ENCODE assay signal across 19 cellular contexts in the genomic region with DNA sequence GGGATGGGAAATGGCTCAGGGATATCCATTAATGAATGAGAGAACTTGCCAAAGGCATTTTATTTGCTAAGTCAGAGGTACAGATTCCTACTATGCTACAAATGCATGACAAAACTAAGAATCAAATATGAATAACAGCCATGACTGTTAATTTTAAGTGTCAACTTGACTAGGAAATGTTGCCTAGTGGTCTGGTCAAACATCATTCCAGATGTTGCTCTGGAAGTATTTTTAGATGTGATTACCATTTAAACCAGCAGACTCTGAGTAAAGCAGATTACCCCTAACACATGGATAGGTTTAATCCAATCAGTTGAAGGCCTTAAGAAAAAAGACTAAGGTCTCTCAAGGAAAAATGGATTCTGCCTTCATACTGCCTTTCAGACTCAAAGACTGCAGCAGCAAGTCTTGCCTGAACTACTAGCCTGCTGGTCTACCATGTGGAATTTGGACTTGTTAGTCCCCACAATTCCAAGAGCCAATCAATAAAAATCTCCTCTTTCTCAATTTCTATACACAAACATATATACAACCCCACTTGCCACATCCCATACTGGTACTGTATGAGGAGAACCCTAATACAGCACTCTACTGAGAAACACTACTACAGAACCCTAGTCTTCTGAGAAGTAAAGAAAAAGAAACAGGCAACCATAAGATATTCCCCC.
DNase-seq lines count a peak whose midpoint lies in the region; FAIRE-seq and TF ChIP-seq lines count a peak whose summit lies in the region.
"Had no signal": no experiment of that assay in that cellular context is flagged by ENCODE, and none has a peak within 500 bp of the region (broad histone marks: within the 10 kb centered on the region; RNA-seq: fewer than 3 reads in every experiment).

No MANE protein-coding gene starts in this region.

- TF ChIP-seq CTCF in H1 (IDR thresholded peaks at IDR 0.05; ENCODE audit: control extremely low read depth in 1 of 3, insufficient read depth in 1 of 3, low read depth in 1 of 3, low read length in 3 of 3), result no peak
- TF ChIP-seq CTCF in osteocyte (IDR thresholded peaks at IDR 0.05), result no peak
- TF ChIP-seq CTCF in suprapubic skin (IDR thresholded peaks at IDR 0.05), result no peak
- TF ChIP-seq CTCF in brain microvascular endothelial cell (IDR thresholded peaks at IDR 0.05; ENCODE audit: low read depth, low read length, missing control alignments), result no peak

- H2BK20ac ChIP-seq in H1 (ENCODE audit: low read length), result no peak overlapping the region

- no peak overlapping the region for H2BK5ac ChIP-seq in H1 (ENCODE audit: low read depth, low read length)

- peak overlapping the region in 3 of 8 donors; percentile 13 to 59 (median 49) for H3K4me3 Mint-ChIP-seq in CD4-positive, alpha-beta memory T cell
- no peak overlapping the region for H3K4me3 Mint-ChIP-seq in osteocyte (ENCODE audit: unreplicated experiment)

- H3K23me2 ChIP-seq in H1 (ENCODE audit: low read depth, low read length), result 0 out of 2 replicates have a peak, but pooled peaks cover 2% of the 10 kb centered on the region

- no peak overlapping the region for H3K9ac ChIP-seq in HUES48 (ENCODE audit: low read depth, low read length)
- H3K9ac ChIP-seq in H1 (replicated peaks in 1 of 4; ENCODE audit: extremely low read depth in 1 of 4, low read depth in 3 of 4, low read length in 3 of 4), result no peak overlapping the region

- no peak for TF ChIP-seq RAD21 in H1 (IDR thresholded peaks at IDR 0.05 in 1 of 2, conservative IDR thresholded peaks at IDR 0.05 in 1 of 2; ENCODE audit: low read depth in 2 of 2, low read length in 2 of 2)

- no peak overlapping the region for H2AFZ ChIP-seq in H1 (ENCODE audit: low read length)

- no peak overlapping the region for H3K14ac ChIP-seq in H1 (ENCODE audit: insufficient read length)

- TF ChIP-seq EP300 in H1 (IDR thresholded peaks at IDR 0.05; ENCODE audit: borderline replicate concordance in 1 of 2, low read depth in 2 of 2, low read length in 2 of 2) (no peak), suprapubic skin (IDR thresholded peaks at IDR 0.05) (no peak)

- H2BK120ac ChIP-seq in H1 (replicated peaks; ENCODE audit: low read depth, low read length), result no peak overlapping the region

- no peak overlapping the region for H3K27ac ChIP-seq in CD4-positive, alpha-beta memory T cell (ENCODE audit: low read depth, low read length)
- peak overlapping the region; percentile 3 for H3K27ac ChIP-seq in HUES48 (ENCODE audit: low read depth, low read length)
- no peak overlapping the region for H3K27ac ChIP-seq in H1 (ENCODE audit: low read depth, low read length)
- H3K27ac ChIP-seq in suprapubic skin, result no peak overlapping the region
- no peak overlapping the region for H3K27ac ChIP-seq in brain microvascular endothelial cell
- H3K27ac ChIP-seq: ascending aorta, foreskin keratinocyte, SJSA1, vagina had no signal

- no peak overlapping the region for H3K4me3 ChIP-seq in CD4-positive, alpha-beta memory T cell (ENCODE audit: low read length in 2 of 2)
- no peak overlapping the region for H3K4me3 ChIP-seq in HUES48 (ENCODE audit: low read depth, low read length)
- no peak overlapping the region for H3K4me3 ChIP-seq in H1 (ENCODE audit: extremely low read depth in 1 of 4, insufficient read depth in 2 of 4, low read depth in 3 of 4, low read length in 4 of 4)
- H3K4me3 ChIP-seq in suprapubic skin, result no peak overlapping the region
- H3K4me3 ChIP-seq in brain microvascular endothelial cell (ENCODE audit: low read depth, low read length), result no peak overlapping the region
- H3K4me3 ChIP-seq: ascending aorta, mucosa of descending colon, SJSA1, vagina had no signal

- TF ChIP-seq POLR2A in H1 (IDR thresholded peaks at IDR 0.05; ENCODE audit: control extremely low read depth in 1 of 2, low read depth in 2 of 2, low read length in 2 of 2), result no peak
- no peak for TF ChIP-seq POLR2A in suprapubic skin (IDR thresholded peaks at IDR 0.05)

- no peaks in the 10 kb centered on the region for H3K27me3 Mint-ChIP-seq in CD4-positive, alpha-beta memory T cell
- no peaks in the 10 kb centered on the region for H3K27me3 Mint-ChIP-seq in osteocyte (ENCODE audit: unreplicated experiment)

- H3K18ac ChIP-seq in H1 (ENCODE audit: extremely low read depth, low read length), result no peak overlapping the region

- H3K56ac ChIP-seq in H1 (replicated peaks; ENCODE audit: insufficient read length, low read depth, low read length), result no peak overlapping the region

- peaks cover 0 to 1% (median 0%) of the 10 kb centered on the region in 8 donors for H3K9me3 Mint-ChIP-seq in CD4-positive, alpha-beta memory T cell
- H3K9me3 Mint-ChIP-seq in osteocyte (ENCODE audit: unreplicated experiment), result no peaks in the 10 kb centered on the region

- in situ Hi-C loops in brain microvascular endothelial cell (cut with HindIII; ENCODE audit: low pct_ligation_motif_present, low sequenced_read_pairs), result no loop called here

- H3K23ac ChIP-seq in H1 (ENCODE audit: insufficient read length), result no peak overlapping the region

- peaks cover 36 to 77% (median 59%) of the 10 kb centered on the region in 4 donors for H3K4me1 Mint-ChIP-seq in CD4-positive, alpha-beta memory T cell
- peaks cover 47% of the 10 kb centered on the region for H3K4me1 Mint-ChIP-seq in osteocyte (ENCODE audit: unreplicated experiment)

- POLR2A ChIA-PET in CD4-positive, alpha-beta memory T cell (lab: Charles Lee; ENCODE audit: partially characterized antibody), result no interaction called here
- POLR2A ChIA-PET in H1 (lab: Charles Lee; ENCODE audit: partially characterized antibody), result interaction anchor here (0.6 to 4.3 kb wide), 4 partner anchors 11 to 430 kb away, joined by 3 to 37 read pairs (median 10); no protein-coding TSS in a partner anchor

- no peak overlapping the region for H3K4ac ChIP-seq in H1 (replicated peaks; ENCODE audit: insufficient read length, low read depth, low read length)

- H2AK5ac ChIP-seq in H1 (ENCODE audit: low read depth, low read length), result no peak overlapping the region

- no peak overlapping the region for H4K5ac ChIP-seq in H1 (ENCODE audit: insufficient read length, low read depth, low read length)

- H3K4me1 ChIP-seq in CD4-positive, alpha-beta memory T cell (ENCODE audit: insufficient read depth, low read length), result peaks cover 60% of the 10 kb centered on the region
- H3K4me1 ChIP-seq in HUES48 (ENCODE audit: control insufficient read depth, insufficient read depth, low read length) (peaks cover 18% of the 10 kb centered on the region; the same call in 1 of the 2 replicates), H1 (replicated peaks in 1 of 4; ENCODE audit: control insufficient read depth in 3 of 4, insufficient read depth in 4 of 4, low read length in 3 of 4) (peaks cover 0 to 2% (median 0%) of the 10 kb centered on the region in 4 experiments; a peak in 1 of 7 replicates), suprapubic skin (peaks cover 32% of the 10 kb centered on the region)

- peak overlapping the region in 5 of 7 donors; percentile 45 to 86 (median 66) for H3K27ac Mint-ChIP-seq in CD4-positive, alpha-beta memory T cell
- peak overlapping the region; percentile 4 for H3K27ac Mint-ChIP-seq in osteocyte (ENCODE audit: unreplicated experiment)

- H2BK15ac ChIP-seq in H1 (ENCODE audit: low read length), result no peak overlapping the region

- H3K79me2 ChIP-seq in H1 (ENCODE audit: control insufficient read depth in 1 of 2, insufficient read depth in 2 of 2, low read length in 2 of 2), result peaks cover 53 to 100% of the 10 kb centered on the region in 2 experiments

- intact Hi-C loops in CD4-positive, alpha-beta memory T cell (cut with micrococcal nuclease), result no loop called here

- FAIRE-seq in H1 (lab: Jason Lieb, UNC), result no peak

- DNase-seq in CD4-positive, alpha-beta memory T cell, result no peak
- DNase-seq in H1 (ENCODE audit: low read depth in 1 of 2, low spot score in 2 of 2) (no peak), osteocyte (ENCODE audit: extremely low spot score, unreplicated experiment) (no peak), NCI-H1694 treated with DMSO at 0.1 percent for 48 hours (lab: John Stamatoyannopoulos, UW) (no peak), suprapubic skin (ENCODE audit: low spot score in 2 of 2) (no peak), brain microvascular endothelial cell (no peak)
- DNase-seq: activated CD4-positive, alpha-beta T cell treated with anti-CD3 and anti-CD28 coated beads for 1 hour; activated gamma-delta T cell; cortex of kidney; foreskin keratinocyte; GDM1; mucosa of descending colon; NCI-H1417 treated with DMSO at 0.1 percent for 48 hours; stimulated activated CD4-positive, alpha-beta T cell treated with anti-CD3 and anti-CD28 coated beads, Interleukin-2, amount 100 ng/mL, for 24 hours; T-helper 9 cell had no signal

- H4K8ac ChIP-seq in H1 (ENCODE audit: extremely low read depth, insufficient read depth, low read length), result no peak overlapping the region

- H3K9me3 ChIP-seq in CD4-positive, alpha-beta memory T cell (ENCODE audit: control insufficient read depth in 1 of 2, low read length in 2 of 2), result no peaks in the 10 kb centered on the region
- H3K9me3 ChIP-seq in HUES48 (ENCODE audit: control insufficient read depth, insufficient read depth, low read length) (no peaks in the 10 kb centered on the region), H1 (ENCODE audit: insufficient read depth in 2 of 2, low read depth in 1 of 2, low read length in 1 of 2) (no peaks in the 10 kb centered on the region), suprapubic skin (no peaks in the 10 kb centered on the region)
- H3K9me3 ChIP-seq: ascending aorta, mucosa of descending colon, SJSA1, vagina had no signal

- H3K27me3 ChIP-seq in CD4-positive, alpha-beta memory T cell (ENCODE audit: insufficient read depth, low read length), result no peaks in the 10 kb centered on the region
- H3K27me3 ChIP-seq in HUES48 (ENCODE audit: control insufficient read depth, insufficient read depth, low read length), result no peaks in the 10 kb centered on the region
- no peaks in the 10 kb centered on the region for H3K27me3 ChIP-seq in H1 (replicated peaks in 1 of 4; ENCODE audit: control insufficient read depth in 3 of 4, extremely low read depth in 1 of 4, insufficient read depth in 3 of 4, low read length in 3 of 4)
- H3K27me3 ChIP-seq in suprapubic skin, result no peaks in the 10 kb centered on the region
- H3K27me3 ChIP-seq in brain microvascular endothelial cell (replicated peaks), result no peaks in the 10 kb centered on the region
- H3K27me3 ChIP-seq: ascending aorta, foreskin keratinocyte, SJSA1, vagina had no signal

- no peaks in the 10 kb centered on the region for H3K36me3 ChIP-seq in CD4-positive, alpha-beta memory T cell (ENCODE audit: insufficient read depth, low read length)
- peaks cover 54% of the 10 kb centered on the region for H3K36me3 ChIP-seq in HUES48 (ENCODE audit: control insufficient read depth, insufficient read depth, low read length)
- peaks cover 0 to 24% (median 1%) of the 10 kb centered on the region in 4 experiments; a peak in 4 of 8 replicates for H3K36me3 ChIP-seq in H1 (ENCODE audit: control insufficient read depth in 2 of 4, insufficient read depth in 4 of 4, low read length in 3 of 4)
- H3K36me3 ChIP-seq in suprapubic skin, result no peaks in the 10 kb centered on the region
- peaks cover 10% of the 10 kb centered on the region for H3K36me3 ChIP-seq in brain microvascular endothelial cell (replicated peaks)
- H3K36me3 ChIP-seq: ascending aorta had no signal

- peaks cover 25 to 26% of the 10 kb centered on the region in 2 donors for H3K36me3 Mint-ChIP-seq in CD4-positive, alpha-beta memory T cell
- H3K36me3 Mint-ChIP-seq in osteocyte (ENCODE audit: unreplicated experiment), result peaks cover 19% of the 10 kb centered on the region

- peaks cover 26 to 49% of the 10 kb centered on the region in 2 experiments for H4K20me1 ChIP-seq in H1 (replicated peaks in 1 of 2; ENCODE audit: control insufficient read depth in 1 of 2, insufficient read depth in 2 of 2, low read length in 2 of 2)

- H3K4me2 ChIP-seq in H1 (ENCODE audit: insufficient read depth in 1 of 2, low read depth in 2 of 2, low read length in 2 of 2), result no peak overlapping the region

- CTCF ChIA-PET in CD4-positive, alpha-beta memory T cell (lab: Charles Lee; ENCODE audit: partially characterized antibody), result no interaction called here
- CTCF ChIA-PET in H1 (lab: Charles Lee; ENCODE audit: partially characterized antibody), result interaction anchor here (0.9 kb wide), 1 partner anchor 244 kb away, joined by 4 read pairs; no protein-coding TSS in a partner anchor

- H3K79me1 ChIP-seq in H1 (ENCODE audit: low read depth, low read length), result no peaks in the 10 kb centered on the region; the same call in 1 of the 2 replicates

- no peak overlapping the region for H4K91ac ChIP-seq in H1 (replicated peaks; ENCODE audit: insufficient read length, low read length)

- H2BK12ac ChIP-seq in H1 (ENCODE audit: low read depth, low read length), result no peak overlapping the region
